18 cellular contexts compared by ENCODE assay signal in genomic region chr20:20303742-20304141, GRCh38.
DNase-seq lines count a peak whose midpoint lies in the region; ATAC-seq and TF ChIP-seq lines count a peak whose summit lies in the region.
"Had no signal": no experiment of that assay in that cellular context is flagged by ENCODE, and none has a peak within 500 bp of the region (broad histone marks: within the 10 kb centered on the region; RNA-seq: fewer than 3 reads in every experiment).

No MANE protein-coding gene starts in this region.

- no peak overlapping the region for H3K27ac Mint-ChIP-seq in natural killer cell
- H3K27ac Mint-ChIP-seq: activated naive CD4-positive, alpha-beta T cell treated with anti-CD3 and anti-CD28 coated beads, Interleukin-2, amount 50 U/mL, for 72 hours had no signal

- peaks cover 6 to 11% of the 10 kb centered on the region in 2 donors for H3K27me3 Mint-ChIP-seq in natural killer cell (ENCODE audit: low read depth in 2 of 2)
- H3K27me3 Mint-ChIP-seq: brain had no signal

- peak; percentile 47 for ATAC-seq in GM18867 (IDR thresholded peaks at IDR 0.05; ENCODE audit: unreplicated experiment)
- ATAC-seq in heart left ventricle = peak; percentile 81 to 90 (median 88)
- ATAC-seq in psoas muscle = peak in 1 of 4 donors; percentile 51
- ATAC-seq in natural killer cell = no peak
- no peak for ATAC-seq in GM18907 (IDR thresholded peaks at IDR 0.05; ENCODE audit: unreplicated experiment)
- ATAC-seq: activated naive CD4-positive, alpha-beta T cell treated with anti-CD3 and anti-CD28 coated beads, Interleukin-2, amount 50 U/mL, for 72 hours had no signal

- TF ChIP-seq POLR2A in heart left ventricle (IDR thresholded peaks at IDR 0.05) = no peak

- DNase-seq in NOMO-1 treated with dmso at 0.1 percent for 144 hours (lab: John Stamatoyannopoulos, UW; ENCODE audit: unreplicated experiment) (peak; percentile 52), heart left ventricle (peak in 4 of 5 donors; percentile 23 to 68 (median 48)), psoas muscle (peak; percentile 34 to 60), natural killer cell (no peak), superior temporal gyrus (ENCODE audit: extremely low spot score) (no peak)
- no peak for DNase-seq in activated T-cell treated with anti-CD3 and anti-CD28 coated beads, Interleukin-2, amount 50 U/mL, for 48 hours
- DNase-seq: activated CD4-positive, alpha-beta T cell treated with anti-CD3 and anti-CD28 coated beads for 4 hours; AML-193; esophagus squamous epithelium; NCI-H1048; NCI-H2227 treated with DMSO at 0.1 percent for 48 hours; OCI-M1; T1000; transverse colon had no signal

- H3K4me3 Mint-ChIP-seq in natural killer cell = no peak overlapping the region
- H3K4me3 Mint-ChIP-seq: brain had no signal

- H3K36me3 ChIP-seq in heart left ventricle (no peaks in the 10 kb centered on the region), psoas muscle (ENCODE audit: insufficient read depth in 1 of 2, low read depth in 1 of 2) (peaks cover 0 to 8% of the 10 kb centered on the region in 2 donors)
- H3K36me3 ChIP-seq: esophagus squamous epithelium, transverse colon had no signal

- H3K4me1 Mint-ChIP-seq in natural killer cell = no peaks in the 10 kb centered on the region
- H3K4me1 Mint-ChIP-seq: brain had no signal

- intact Hi-C loops in heart left ventricle (cut with DNase I) = no loop called here
- intact Hi-C loops in psoas muscle (cut with DNase I) = no loop called here
- intact Hi-C loops in natural killer cell (cut with micrococcal nuclease) = no loop called here

- no peaks in the 10 kb centered on the region for H3K36me3 Mint-ChIP-seq in natural killer cell
- H3K36me3 Mint-ChIP-seq: activated naive CD4-positive, alpha-beta T cell treated with anti-CD3 and anti-CD28 coated beads, Interleukin-2, amount 50 U/mL, for 72 hours; brain had no signal

- H3K27ac ChIP-seq in heart left ventricle (peak overlapping the region in 6 of 12 donors; percentile 15 to 87 (median 59)), psoas muscle (no peak overlapping the region)
- H3K27ac ChIP-seq: esophagus squamous epithelium, transverse colon had no signal

- no peaks in the 10 kb centered on the region for H3K9me3 Mint-ChIP-seq in natural killer cell
- H3K9me3 Mint-ChIP-seq: activated naive CD4-positive, alpha-beta T cell treated with anti-CD3 and anti-CD28 coated beads, Interleukin-2, amount 50 U/mL, for 72 hours; brain had no signal

- WGBS in heart left ventricle, 4 donors = 62 to 83% (median 81%) methylated on average over 14 to 15 of the region's 15 CpGs
- 81 to 88% (median 87%) methylated on average over 15 of the region's 15 CpGs for WGBS in psoas muscle, 3 donors

- H3K4me1 ChIP-seq in heart left ventricle = no peaks in the 10 kb centered on the region
- H3K4me1 ChIP-seq in psoas muscle = no peaks in the 10 kb centered on the region
- H3K4me1 ChIP-seq: esophagus squamous epithelium, transverse colon had no signal

- H3K27me3 ChIP-seq in heart left ventricle = no peaks in the 10 kb centered on the region
- H3K27me3 ChIP-seq in psoas muscle (ENCODE audit: insufficient read depth in 3 of 3, low read length in 2 of 3) = peaks cover 0 to 2% (median 0%) of the 10 kb centered on the region in 3 donors
- H3K27me3 ChIP-seq: esophagus squamous epithelium, transverse colon had no signal

- TF ChIP-seq CTCF in heart left ventricle (IDR thresholded peaks at IDR 0.05) (no peak), psoas muscle (IDR thresholded peaks at IDR 0.05) (no peak), natural killer cell (IDR thresholded peaks at IDR 0.05) (no peak)

- H3K9me3 ChIP-seq in heart left ventricle (no peaks in the 10 kb centered on the region), psoas muscle (no peaks in the 10 kb centered on the region)
- H3K9me3 ChIP-seq: esophagus squamous epithelium, transverse colon had no signal

- H3K4me3 ChIP-seq in heart left ventricle (peak overlapping the region in 2 of 12 donors; percentile 33 to 36), psoas muscle (no peak overlapping the region)
- H3K4me3 ChIP-seq: esophagus squamous epithelium, transverse colon had no signal

Comparison
In these comparisons a context has a peak if more than half of its experiments do, and no peak if none do; other contexts are left out.
1. ATAC-seq: peak in GM18867 (single experiment) and heart left ventricle (4 of 4); none in natural killer cell (0 of 3) and GM18907 (single experiment).
2. DNase-seq: peak in NOMO-1 treated with dmso at 0.1 percent for 144 hours (single experiment), heart left ventricle (4 of 5) and psoas muscle (2 of 2); none in natural killer cell (single experiment), superior temporal gyrus (single experiment) and activated T-cell treated with anti-CD3 and anti-CD28 coated beads, Interleukin-2, amount 50 U/mL, for 48 hours (0 of 2).